In genomic region chr7:77538186-77538907, GRCh38 we compare ENCODE assay signal across 8 cellular contexts. TPM values are rescaled to one million over a fixed set of nuclear protein-coding genes. Genes with fewer than 3 reads are reported as not detected.
DNase-seq lines count a peak whose midpoint lies in the region; ATAC-seq, FAIRE-seq and TF ChIP-seq lines count a peak whose summit lies in the region.

No MANE protein-coding gene starts in this region.

- H3K27ac Mint-ChIP-seq in activated CD4-positive, alpha-beta memory T cell treated with anti-CD3 and anti-CD28 coated beads, Interleukin-2, amount 10 ng/mL, durations not matched to agents 7 days and 5 days: no peak overlapping the region

- DNase-seq in AG09309 (ENCODE audit: low read depth) (peak; percentile 54), GM12891 (ENCODE audit: insufficient read length, low spot score) (no peak), NCI-H2171 treated with DMSO at 0.1 percent for 48 hours (lab: John Stamatoyannopoulos, UW) (peak; percentile 70), fibroblast of pulmonary artery (ENCODE audit: low read depth) (peak; percentile 97), myocyte (ENCODE audit: low read depth) (peak; percentile 94), urothelium cell line (ENCODE audit: low spot score) (peak; percentile 89)
- no peak for DNase-seq in activated CD4-positive, alpha-beta memory T cell treated with anti-CD3 and anti-CD28 coated beads, Interleukin-2, amount 10 ng/mL, durations not matched to agents 7 days and 5 days

- TF ChIP-seq CTCF in AG09309 (IDR thresholded peaks at IDR 0.05; ENCODE audit: control insufficient read depth, insufficient read depth, low read depth, low read length, missing control alignments) (no peak), fibroblast of pulmonary artery (IDR thresholded peaks at IDR 0.05; ENCODE audit: low read length, missing control alignments) (no peak)

- H3K4me3 Mint-ChIP-seq in activated CD4-positive, alpha-beta memory T cell treated with anti-CD3 and anti-CD28 coated beads, Interleukin-2, amount 10 ng/mL, durations not matched to agents 7 days and 5 days: peak overlapping the region; percentile 85

- POLR2A ChIA-PET in activated CD4-positive, alpha-beta memory T cell treated with anti-CD3 and anti-CD28 coated beads, Interleukin-2, amount 10 ng/mL, durations not matched to agents 7 days and 5 days (lab: Charles Lee): no interaction called here

- H3K4me3 ChIP-seq in AG09309 (ENCODE audit: control insufficient read depth, low read depth, low read length): peak overlapping the region; percentile 83
- peak overlapping the region; percentile 99 for H3K4me3 ChIP-seq in fibroblast of pulmonary artery (replicated peaks; ENCODE audit: low read depth, low read length)

- CTCF ChIA-PET in activated CD4-positive, alpha-beta memory T cell treated with anti-CD3 and anti-CD28 coated beads, Interleukin-2, amount 10 ng/mL, durations not matched to agents 7 days and 5 days (lab: Charles Lee): no interaction called here

- no peak; the same call in 1 of the 2 replicates for TF ChIP-seq POLR2A in GM12891 (IDR thresholded peaks at IDR 0.05; ENCODE audit: low read depth, low read length)

- ATAC-seq in GM18873 (IDR thresholded peaks at IDR 0.05; ENCODE audit: low FRiP score, unreplicated experiment): no peak

- peaks cover 19% of the 10 kb centered on the region for H3K4me1 Mint-ChIP-seq in activated CD4-positive, alpha-beta memory T cell treated with anti-CD3 and anti-CD28 coated beads, Interleukin-2, amount 10 ng/mL, durations not matched to agents 7 days and 5 days

- no peaks in the 10 kb centered on the region for H3K36me3 Mint-ChIP-seq in activated CD4-positive, alpha-beta memory T cell treated with anti-CD3 and anti-CD28 coated beads, Interleukin-2, amount 10 ng/mL, durations not matched to agents 7 days and 5 days (ENCODE audit: low read depth)

- FAIRE-seq in GM12891 (lab: Jason Lieb, UNC) (no peak), urothelium cell line (lab: Jason Lieb, UNC) (no peak)

- no peaks in the 10 kb centered on the region for H3K9me3 Mint-ChIP-seq in activated CD4-positive, alpha-beta memory T cell treated with anti-CD3 and anti-CD28 coated beads, Interleukin-2, amount 10 ng/mL, durations not matched to agents 7 days and 5 days

- H3K27me3 Mint-ChIP-seq in activated CD4-positive, alpha-beta memory T cell treated with anti-CD3 and anti-CD28 coated beads, Interleukin-2, amount 10 ng/mL, durations not matched to agents 7 days and 5 days: peaks cover 6% of the 10 kb centered on the region

TF ChIP-seq in GM12891, 5 proteins besides CTCF, POLR2A, EP300 and RAD21:
- no peak for TF ChIP-seq POU2F2 (IDR thresholded peaks at IDR 0.05; ENCODE audit: low read depth, low read length)
- peak; percentile 60 for TF ChIP-seq SPI1 (IDR thresholded peaks at IDR 0.05; ENCODE audit: low read depth, low read length)

RNA-seq across cellular contexts. Expression of gene PTPN12, which starts 1.3 kb away (rescaled TPM):
- polyA plus RNA-seq in GM12891 (2012; ENCODE audit: low read depth, missing spikeins): 18.2 TPM
- total RNA-seq in activated CD4-positive, alpha-beta memory T cell treated with anti-CD3 and anti-CD28 coated beads, Interleukin-2, amount 10 ng/mL, durations not matched to agents 7 days and 5 days: 10 to 100 TPM; 21.4 to 22.0 TPM
- 45.0 and 48.9 TPM in 2 replicates for total RNA-seq in myocyte
- polyA plus RNA-seq in myocyte (2012): 43.7 TPM

Comparison
In these comparisons a context has a peak if more than half of its experiments do, and no peak if none do; other contexts are left out.
1. DNase-seq: peak in AG09309 (single experiment), NCI-H2171 treated with DMSO at 0.1 percent for 48 hours (single experiment), fibroblast of pulmonary artery (single experiment), myocyte (single experiment) and urothelium cell line (single experiment); none in GM12891 (single experiment) and activated CD4-positive, alpha-beta memory T cell treated with anti-CD3 and anti-CD28 coated beads, Interleukin-2, amount 10 ng/mL, durations not matched to agents 7 days and 5 days (single experiment).